1 cellular context compared by ENCODE assay signal in the genomic region with DNA sequence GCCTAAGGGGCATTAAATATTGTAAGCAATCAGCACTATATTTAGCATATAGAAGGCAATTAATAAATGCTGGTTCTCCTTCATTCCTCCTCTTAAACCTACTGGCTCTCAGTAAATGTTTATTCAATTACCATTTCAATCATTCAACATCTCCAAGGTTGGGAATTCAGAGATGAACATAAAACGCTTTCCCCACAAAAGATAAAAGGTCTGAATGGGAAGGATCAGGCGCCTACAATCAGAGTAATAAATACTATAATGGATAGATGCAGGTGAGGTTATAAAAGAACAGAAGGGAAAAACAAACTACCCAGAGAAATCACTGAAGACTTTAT.
TF ChIP-seq lines count a peak whose summit lies in the region.

No MANE protein-coding gene starts in this region.

TF ChIP-seq in A549, 52 proteins besides CTCF, POLR2A, EP300 and RAD21 (continued from another document):
- no peak for TF ChIP-seq CBX8 (IDR thresholded peaks at IDR 0.05)
